9 cellular contexts compared by ENCODE assay signal in genomic region chrX:154082396-154083133, GRCh38. TPM values are rescaled to one million over a fixed set of nuclear protein-coding genes. Genes with fewer than 3 reads are reported as not detected.
DNase-seq lines count a peak whose midpoint lies in the region; ATAC-seq and TF ChIP-seq lines count a peak whose summit lies in the region.
"Had no signal": no experiment of that assay in that cellular context is flagged by ENCODE, and none has a peak within 500 bp of the region (broad histone marks: within the 10 kb centered on the region; RNA-seq: fewer than 3 reads in every experiment).

No MANE protein-coding gene starts in this region.

- TF ChIP-seq RAD21 in IMR-90 (IDR thresholded peaks at IDR 0.05; ENCODE audit: low read length) = no peak

- H3K27me3 Mint-ChIP-seq in chondrocyte (ENCODE audit: low read depth) = no peaks in the 10 kb centered on the region

- H3K4me3 ChIP-seq in BLaER1 treated with 17β-estradiol and CSF1 and Interleukin-3, amounts not matched to agents 10 nM and 100 nM = no peak overlapping the region
- H3K4me3 ChIP-seq in IMR-90 (ENCODE audit: insufficient read depth, low read depth, low read length) = no peak overlapping the region
- H3K4me3 ChIP-seq in lower leg skin (ENCODE audit: low read depth, poor library complexity, severe bottlenecking) = no peak overlapping the region

- in situ Hi-C loops in IMR-90 (cut with MboI; ENCODE audit: low sequenced_read_pairs) = no loop called here

- H2BK15ac ChIP-seq in IMR-90 (ENCODE audit: low read depth, low read length) = no peak overlapping the region

- no peak overlapping the region for H2BK5ac ChIP-seq in IMR-90 (ENCODE audit: low read depth, low read length, poor library complexity, severe bottlenecking)

- H3K27ac ChIP-seq in BLaER1 treated with 17β-estradiol and CSF1 and Interleukin-3, amounts not matched to agents 10 nM and 100 nM = no peak overlapping the region
- H3K27ac ChIP-seq in IMR-90 (ENCODE audit: insufficient read depth, low read length) = no peak overlapping the region

- peak; percentile 76 for DNase-seq in IMR-90
- DNase-seq in chondrocyte (ENCODE audit: low spot score) = no peak
- DNase-seq in myocyte (ENCODE audit: low read depth) = peak; percentile 16
- no peak for DNase-seq in NCI-H524 treated with DMSO at 0.1 percent for 48 hours (lab: John Stamatoyannopoulos, UW)
- DNase-seq in ureter (ENCODE audit: low spot score) = no peak
- DNase-seq in NCI-H524 (lab: John Stamatoyannopoulos, UW) = no peak
- DNase-seq in lower leg skin (ENCODE audit: low spot score in 2 of 2) = no peak
- DNase-seq: NCI-H187 had no signal

- H3K9me3 ChIP-seq in BLaER1 treated with 17β-estradiol and CSF1 and Interleukin-3, amounts not matched to agents 10 nM and 100 nM (replicated peaks in 1 of 11) = peaks cover 0 to 5% (median 0%) of the 10 kb centered on the region in 11 experiments; a peak in 2 of 22 replicates
- no peaks in the 10 kb centered on the region; the same call in 1 of the 2 replicates for H3K9me3 ChIP-seq in IMR-90 (ENCODE audit: control insufficient read depth, insufficient read depth, low read length)

- POLR2A ChIA-PET in IMR-90 (lab: Charles Lee; ENCODE audit: unreplicated experiment) = no interaction called here

- no peak overlapping the region for H3K23ac ChIP-seq in IMR-90 (ENCODE audit: low read depth, low read length)

- dilution Hi-C loops in IMR-90 (cut with HindIII; ENCODE audit: low sequenced_read_pairs, unreplicated experiment) = no loop called here

- no peak overlapping the region for H2BK120ac ChIP-seq in IMR-90 (ENCODE audit: low read depth, low read length)

- no peak overlapping the region for H3K56ac ChIP-seq in IMR-90 (ENCODE audit: extremely low read depth, insufficient read depth, low read length)

- no peak overlapping the region for H4K5ac ChIP-seq in IMR-90 (ENCODE audit: low read depth, low read length)

- H3K36me3 Mint-ChIP-seq in chondrocyte (ENCODE audit: low read depth) = peaks cover 2% of the 10 kb centered on the region

- H2BK20ac ChIP-seq in IMR-90 (ENCODE audit: low read depth, low read length) = no peak overlapping the region

- peaks cover 4% of the 10 kb centered on the region; the same call in 1 of the 2 replicates for H3K9me1 ChIP-seq in IMR-90 (ENCODE audit: insufficient read depth, low read length)

- BruUV-seq in IMR-90 (replicated peaks; lab: Mats Ljungman, UMichigan) = no TSS peak

- no peak overlapping the region for H2AK5ac ChIP-seq in IMR-90 (ENCODE audit: low read depth, low read length)

- ATAC-seq in IMR-90 (ENCODE audit: low read depth) = peak; percentile 87

- no peak overlapping the region; a peak in 1 of 22 replicates for H3K9ac ChIP-seq in BLaER1 treated with 17β-estradiol and CSF1 and Interleukin-3, amounts not matched to agents 10 nM and 100 nM
- no peak overlapping the region for H3K9ac ChIP-seq in IMR-90 (ENCODE audit: low read depth, low read length)

- peak overlapping the region; percentile 29 for H3K4me3 Mint-ChIP-seq in chondrocyte (ENCODE audit: unreplicated experiment)

- intact Hi-C loops in IMR-90 (cut with micrococcal nuclease) = loop anchor here (2.0 kb wide), 1 partner anchor 14 kb away; the partner anchor contains the start of gene MECP2
- intact Hi-C loops in lower leg skin (cut with DNase I; ENCODE audit: low total_unique reads) = no loop called here

- H2AK9ac ChIP-seq in IMR-90 (replicated peaks; ENCODE audit: low read depth, low read length, poor library complexity) = no peak overlapping the region

- H4K91ac ChIP-seq in IMR-90 (ENCODE audit: insufficient read depth, low read depth, low read length) = no peak overlapping the region

- peaks cover 38 to 96% (median 81%) of the 10 kb centered on the region in 11 experiments; a peak in 20 of 22 replicates for H4K20me1 ChIP-seq in BLaER1 treated with 17β-estradiol and CSF1 and Interleukin-3, amounts not matched to agents 10 nM and 100 nM
- peaks cover 42% of the 10 kb centered on the region for H4K20me1 ChIP-seq in IMR-90 (ENCODE audit: insufficient read depth, low read length)

- peaks cover 54 to 94% (median 85%) of the 10 kb centered on the region in 11 experiments for H3K27me3 ChIP-seq in BLaER1 treated with 17β-estradiol and CSF1 and Interleukin-3, amounts not matched to agents 10 nM and 100 nM
- no peaks in the 10 kb centered on the region for H3K27me3 ChIP-seq in IMR-90 (ENCODE audit: control insufficient read depth, insufficient read depth, low read length)

- H3K4me1 Mint-ChIP-seq in chondrocyte (ENCODE audit: low read depth) = peaks cover 19% of the 10 kb centered on the region

- CTCF ChIA-PET in IMR-90 (lab: Yijun Ruan, JAX) = no interaction called here

- peaks cover 0 to 43% (median 17%) of the 10 kb centered on the region in 11 experiments; a peak in 14 of 22 replicates for H3K36me3 ChIP-seq in BLaER1 treated with 17β-estradiol and CSF1 and Interleukin-3, amounts not matched to agents 10 nM and 100 nM
- 0 out of 2 replicates have a peak, but pooled peaks cover 2% of the 10 kb centered on the region for H3K36me3 ChIP-seq in IMR-90 (ENCODE audit: control insufficient read depth, insufficient read depth, low read length)

- no peak overlapping the region for H3K14ac ChIP-seq in IMR-90 (replicated peaks; ENCODE audit: low read depth, low read length)

- H3K79me1 ChIP-seq in IMR-90 (ENCODE audit: low read depth in 1 of 2, low read length in 2 of 2) = peaks cover 0 to 32% of the 10 kb centered on the region in 2 experiments; a peak in 3 of 4 replicates

- H3K4me1 ChIP-seq in BLaER1 treated with 17β-estradiol and CSF1 and Interleukin-3, amounts not matched to agents 10 nM and 100 nM = peaks cover 11 to 38% (median 13%) of the 10 kb centered on the region in 10 experiments
- H3K4me1 ChIP-seq in IMR-90 (ENCODE audit: control insufficient read depth, insufficient read depth, low read length) = peaks cover 9% of the 10 kb centered on the region

- H4K8ac ChIP-seq in IMR-90 (ENCODE audit: low read depth in 2 of 2, low read length in 2 of 2) = no peak overlapping the region

- H3K9me3 Mint-ChIP-seq in chondrocyte (ENCODE audit: low read depth) = no peaks in the 10 kb centered on the region

- no CpG with 5 or more reads among the region's 12 CpGs for WGBS in IMR-90 (ENCODE audit: extremely low coverage in 2 of 2, insufficient read length in 1 of 2), 2 experiments
- 39 to 63% methylated on average over 11 to 12 of the region's 12 CpGs for WGBS in lower leg skin, 2 donors

- no peak overlapping the region for H3K18ac ChIP-seq in IMR-90 (ENCODE audit: low read depth, low read length)

- no peak overlapping the region for H3K4ac ChIP-seq in IMR-90 (ENCODE audit: low read depth, low read length)

- peak overlapping the region; percentile 94 for H3K27ac Mint-ChIP-seq in chondrocyte (ENCODE audit: unreplicated experiment)

- TF ChIP-seq CTCF in IMR-90 (conservative IDR thresholded peaks at IDR 0.05; ENCODE audit: low read depth, low read length) (no peak), chondrocyte (IDR thresholded peaks at IDR 0.05) (no peak), lower leg skin (IDR thresholded peaks at IDR 0.05) (no peak)

- H2AFZ ChIP-seq in IMR-90 (replicated peaks; ENCODE audit: low read length, poor library complexity) = no peak overlapping the region

- TF ChIP-seq POLR2A in IMR-90 (IDR thresholded peaks at IDR 0.05; ENCODE audit: low read depth, low read length) (no peak), lower leg skin (IDR thresholded peaks at IDR 0.05) (no peak)

- peak overlapping the region in 10 of 11 experiments; percentile 3 to 60 (median 42); a peak in 12 of 22 replicates for H3K4me2 ChIP-seq in BLaER1 treated with 17β-estradiol and CSF1 and Interleukin-3, amounts not matched to agents 10 nM and 100 nM
- H3K4me2 ChIP-seq in IMR-90 (ENCODE audit: low read depth, low read length) = peak overlapping the region; percentile 26; the same call in 1 of the 2 replicates

TF ChIP-seq in IMR-90, 13 proteins besides CTCF, POLR2A, EP300 and RAD21 (continues in another document):
- TF ChIP-seq MAZ (IDR thresholded peaks at IDR 0.05; ENCODE audit: borderline replicate concordance, low read depth, low read length) (no peak), RFX5 (IDR thresholded peaks at IDR 0.05; ENCODE audit: low read depth, low read length) (no peak), FOS (IDR thresholded peaks at IDR 0.05; ENCODE audit: low read depth, low read length) (peak; percentile 31; the same call in 1 of the 2 replicates), SMC3 (IDR thresholded peaks at IDR 0.05; ENCODE audit: low read depth, low read length) (no peak), NFE2L2 (IDR thresholded peaks at IDR 0.05; ENCODE audit: low read depth, low read length) (no peak), CHD1 (IDR thresholded peaks at IDR 0.05; ENCODE audit: low read depth, low read length) (no peak), USF2 (IDR thresholded peaks at IDR 0.05; ENCODE audit: low read depth, low read length) (no peak), ELK1 (IDR thresholded peaks at IDR 0.05; ENCODE audit: borderline replicate concordance, low read depth, low read length) (no peak), BHLHE40 (IDR thresholded peaks at IDR 0.05; ENCODE audit: low read depth, low read length) (peak; percentile 66), MAFK (IDR thresholded peaks at IDR 0.05; ENCODE audit: low read depth, low read length) (no peak), MXI1 (IDR thresholded peaks at IDR 0.05; ENCODE audit: borderline replicate concordance, low read depth, low read length) (peak; percentile 72; the same call in 1 of the 2 replicates)

RNA-seq across cellular contexts. Expression of gene MECP2, which starts 15.0 kb away (rescaled TPM):
- total RNA-seq in IMR-90 (2012; rRNA removed) (8.4 and 10.8 TPM in 2 replicates), chondrocyte (32.3 to 35.5 TPM (median 34.2 TPM) in 3 replicates), myocyte (28.5 and 29.9 TPM in 2 replicates), ureter (105 TPM), lower leg skin (10 to 100 TPM; 30.7 to 34.9 (median 33.6) TPM)
- 9.7 and 10.1 TPM in 2 replicates for polyA plus RNA-seq in IMR-90 (2012; rRNA removed)
- polyA plus RNA-seq in IMR-90 (2012; cell fraction: cytosol; rRNA removed) = 6.1 and 12.5 TPM in 2 replicates
- polyA plus RNA-seq in IMR-90 (2012; cell fraction: nucleus; rRNA removed; ENCODE audit: low replicate concordance) = 12.6 and 20.9 TPM in 2 replicates
- polyA plus RNA-seq in myocyte (2012) = 16.2 TPM

Comparison
In these comparisons a context has a peak if more than half of its experiments do, and no peak if none do; other contexts are left out.
1. DNase-seq: peak in IMR-90 (single experiment) and myocyte (single experiment); none in chondrocyte (single experiment), NCI-H524 treated with DMSO at 0.1 percent for 48 hours (single experiment), ureter (single experiment), NCI-H524 (0 of 2) and lower leg skin (0 of 2).